Comparison of ENCODE assay signal across 13 cellular contexts in the genomic region with DNA sequence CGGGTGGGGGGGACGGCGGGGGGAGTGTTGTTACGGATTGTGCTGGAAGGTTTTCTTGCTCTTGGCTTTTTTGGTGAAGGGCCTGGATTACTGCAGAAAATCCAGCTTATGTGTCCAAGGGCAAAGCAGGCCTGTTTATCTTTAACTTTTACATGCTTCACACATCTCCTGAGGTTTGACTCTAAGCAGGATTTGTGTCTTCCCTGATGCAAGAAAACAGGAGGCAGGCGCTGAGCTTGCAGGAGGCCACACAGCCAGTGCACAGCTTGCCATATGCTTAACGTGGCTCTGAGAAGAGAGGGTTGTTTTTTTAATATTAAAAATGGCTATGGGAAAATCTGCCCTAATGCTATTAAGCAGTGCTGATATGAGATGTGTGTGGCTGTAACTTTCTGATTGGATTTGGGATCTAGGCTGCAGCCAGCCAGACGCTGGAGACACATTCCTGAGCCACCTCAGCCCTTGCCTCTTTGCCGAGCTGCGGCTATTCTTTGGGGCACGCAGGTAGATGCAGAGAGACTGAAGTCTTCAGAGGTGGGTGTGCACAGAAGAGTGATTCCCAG. TPM values are rescaled to one million over a fixed set of nuclear protein-coding genes. Genes with fewer than 3 reads are reported as not detected.
"Had no signal": no experiment of that assay in that cellular context is flagged by ENCODE, and none has a peak within 500 bp of the region (broad histone marks: within the 10 kb centered on the region; RNA-seq: fewer than 3 reads in every experiment).

No MANE protein-coding gene starts in this region.

- H3K27ac ChIP-seq: spleen had no signal

- ATAC-seq: right cardiac atrium, T-helper 17 cell had no signal

- H3K36me3 ChIP-seq: spleen had no signal

- DNase-seq: activated CD4-positive, alpha-beta T cell treated with anti-CD3 and anti-CD28 coated beads, Interleukin-2, amount 10 ng/mL, durations not matched to agents 7 days and 5 days; activated CD4-positive, CD25-positive, alpha-beta regulatory T cell; activated CD8-positive, alpha-beta memory T cell treated with anti-CD3 and anti-CD28 coated beads for 24 hours; activated naive CD4-positive, alpha-beta T cell treated with anti-CD3 and anti-CD28 coated beads for 36 hours; central memory CD4-positive, alpha-beta T cell; effector memory CD4-positive, alpha-beta T cell; hypothalamus; right cardiac atrium; spleen; stimulated activated CD4-positive, alpha-beta T cell treated with anti-CD3 and anti-CD28 coated beads, Interleukin-2, amount 100 ng/mL, for 24 hours; stimulated activated naive CD4-positive, alpha-beta T cell; T-helper 17 cell had no signal

- H3K4me1 ChIP-seq: spleen had no signal

- H3K27ac Mint-ChIP-seq: activated CD4-positive, alpha-beta T cell treated with anti-CD3 and anti-CD28 coated beads, Interleukin-2, amount 10 ng/mL, durations not matched to agents 7 days and 5 days; activated naive CD4-positive, alpha-beta T cell treated with anti-CD3 and anti-CD28 coated beads for 36 hours; T-helper 17 cell had no signal

- H3K9me3 Mint-ChIP-seq: activated CD4-positive, alpha-beta T cell treated with anti-CD3 and anti-CD28 coated beads, Interleukin-2, amount 10 ng/mL, durations not matched to agents 7 days and 5 days; activated naive CD4-positive, alpha-beta T cell treated with anti-CD3 and anti-CD28 coated beads for 36 hours had no signal

- H3K4me1 Mint-ChIP-seq: activated CD4-positive, alpha-beta T cell treated with anti-CD3 and anti-CD28 coated beads, Interleukin-2, amount 10 ng/mL, durations not matched to agents 7 days and 5 days had no signal

- H3K4me3 Mint-ChIP-seq: activated CD4-positive, alpha-beta T cell treated with anti-CD3 and anti-CD28 coated beads, Interleukin-2, amount 10 ng/mL, durations not matched to agents 7 days and 5 days; activated naive CD4-positive, alpha-beta T cell treated with anti-CD3 and anti-CD28 coated beads for 36 hours; T-helper 17 cell had no signal

- H3K9me3 ChIP-seq: spleen had no signal

- H3K4me3 ChIP-seq: spleen had no signal

RNA-seq across cellular contexts. Expression of a gene that starts 47.8 kb away (rescaled TPM):
- total RNA-seq: mesenteric fat pad, right cardiac atrium had no signal
